Comparison of ENCODE assay signal across 8 cellular contexts in genomic region chr15:79897380-79897678, GRCh38. TPM values are rescaled to one million over a fixed set of nuclear protein-coding genes. Genes with fewer than 3 reads are reported as not detected.
DNase-seq lines count a peak whose midpoint lies in the region; ATAC-seq, FAIRE-seq and TF ChIP-seq lines count a peak whose summit lies in the region.

No MANE protein-coding gene starts in this region.

- no peak for DNase-seq in activated CD4-positive, alpha-beta T cell treated with anti-CD3 and anti-CD28 coated beads, Interleukin-2, amount 10 ng/mL, durations not matched to agents 7 days and 5 days
- no peak for DNase-seq in activated CD4-positive, alpha-beta T cell treated with anti-CD3 and anti-CD28 coated beads, Interleukin-2, amount 50 U/mL, for 4 hours
- no peak for DNase-seq in activated naive CD8-positive, alpha-beta T cell treated with anti-CD3 and anti-CD28 coated beads, Interleukin-2, amount 50 U/mL, for 24 hours
- DNase-seq in left colon, result no peak
- DNase-seq in thoracic aorta (ENCODE audit: low spot score), result no peak
- no peak for DNase-seq in H54 (ENCODE audit: insufficient read length, low spot score)
- no peak for DNase-seq in activated CD8-positive, alpha-beta memory T cell treated with anti-CD3 and anti-CD28 coated beads, Interleukin-2, amount 50 U/mL, for 48 hours
- no peak for DNase-seq in cortex of kidney (lab: John Stamatoyannopoulos, UW)

- no peak for FAIRE-seq in H54 (lab: Jason Lieb, UNC)

- CTCF ChIA-PET in activated CD4-positive, alpha-beta T cell treated with anti-CD3 and anti-CD28 coated beads, Interleukin-2, amount 10 ng/mL, durations not matched to agents 7 days and 5 days (lab: Charles Lee), result interaction anchor here (0.6 to 2.7 kb wide), 4 partner anchors 24 to 44 kb away, joined by 3 to 8 read pairs (median 5); no protein-coding TSS in a partner anchor

- H3K27ac Mint-ChIP-seq in activated CD4-positive, alpha-beta T cell treated with anti-CD3 and anti-CD28 coated beads, Interleukin-2, amount 10 ng/mL, durations not matched to agents 7 days and 5 days, result peak overlapping the region; percentile 97
- H3K27ac Mint-ChIP-seq in activated naive CD8-positive, alpha-beta T cell treated with anti-CD3 and anti-CD28 coated beads, Interleukin-2, amount 50 U/mL, for 24 hours, result peak overlapping the region; percentile 97

- H3K36me3 ChIP-seq in thoracic aorta, result no peaks in the 10 kb centered on the region

- TF ChIP-seq POLR2A in H54 (IDR thresholded peaks at IDR 0.05; ENCODE audit: low read depth, low read length), result no peak

- H3K36me3 Mint-ChIP-seq in activated CD4-positive, alpha-beta T cell treated with anti-CD3 and anti-CD28 coated beads, Interleukin-2, amount 10 ng/mL, durations not matched to agents 7 days and 5 days (ENCODE audit: low read depth), result peaks cover 39% of the 10 kb centered on the region
- H3K36me3 Mint-ChIP-seq in activated naive CD8-positive, alpha-beta T cell treated with anti-CD3 and anti-CD28 coated beads, Interleukin-2, amount 50 U/mL, for 24 hours (ENCODE audit: low read depth), result peaks cover 20% of the 10 kb centered on the region

- peaks cover 2% of the 10 kb centered on the region for H3K9me3 Mint-ChIP-seq in activated CD4-positive, alpha-beta T cell treated with anti-CD3 and anti-CD28 coated beads, Interleukin-2, amount 10 ng/mL, durations not matched to agents 7 days and 5 days
- H3K9me3 Mint-ChIP-seq in activated naive CD8-positive, alpha-beta T cell treated with anti-CD3 and anti-CD28 coated beads, Interleukin-2, amount 50 U/mL, for 24 hours, result no peaks in the 10 kb centered on the region

- POLR2A ChIA-PET in activated CD4-positive, alpha-beta T cell treated with anti-CD3 and anti-CD28 coated beads, Interleukin-2, amount 10 ng/mL, durations not matched to agents 7 days and 5 days (lab: Charles Lee), result no interaction called here

- H3K27ac ChIP-seq in thoracic aorta, result peak overlapping the region; percentile 91

- intact Hi-C loops in left colon (cut with DNase I, micrococcal nuclease), result no loop called here

- H3K27me3 ChIP-seq in thoracic aorta (replicated peaks; ENCODE audit: insufficient read depth), result no peaks in the 10 kb centered on the region

- H3K9me3 ChIP-seq in thoracic aorta, result no peaks in the 10 kb centered on the region

- H3K4me3 ChIP-seq in thoracic aorta, result peak overlapping the region; percentile 94

- no peaks in the 10 kb centered on the region for H3K27me3 Mint-ChIP-seq in activated CD4-positive, alpha-beta T cell treated with anti-CD3 and anti-CD28 coated beads, Interleukin-2, amount 10 ng/mL, durations not matched to agents 7 days and 5 days
- no peaks in the 10 kb centered on the region for H3K27me3 Mint-ChIP-seq in activated naive CD8-positive, alpha-beta T cell treated with anti-CD3 and anti-CD28 coated beads, Interleukin-2, amount 50 U/mL, for 24 hours

- H3K4me1 ChIP-seq in thoracic aorta (ENCODE audit: control insufficient read depth in 1 of 2, low read depth in 2 of 2), result peaks cover 0 to 12% of the 10 kb centered on the region in 2 donors

- no peak for ATAC-seq in activated naive CD8-positive, alpha-beta T cell treated with anti-CD3 and anti-CD28 coated beads, Interleukin-2, amount 50 U/mL, for 24 hours
- ATAC-seq in left colon (peak; percentile 25), thoracic aorta (ENCODE audit: insufficient number of reproducible peaks, low FRiP score, low read depth) (no peak)

- peak overlapping the region; percentile 86 for H3K4me3 Mint-ChIP-seq in activated CD4-positive, alpha-beta T cell treated with anti-CD3 and anti-CD28 coated beads, Interleukin-2, amount 10 ng/mL, durations not matched to agents 7 days and 5 days
- peak overlapping the region; percentile 93 for H3K4me3 Mint-ChIP-seq in activated naive CD8-positive, alpha-beta T cell treated with anti-CD3 and anti-CD28 coated beads, Interleukin-2, amount 50 U/mL, for 24 hours

- no peak for TF ChIP-seq CTCF in thoracic aorta (IDR thresholded peaks at IDR 0.05)

- peaks cover 51% of the 10 kb centered on the region for H3K4me1 Mint-ChIP-seq in activated CD4-positive, alpha-beta T cell treated with anti-CD3 and anti-CD28 coated beads, Interleukin-2, amount 10 ng/mL, durations not matched to agents 7 days and 5 days
- peaks cover 47% of the 10 kb centered on the region for H3K4me1 Mint-ChIP-seq in activated naive CD8-positive, alpha-beta T cell treated with anti-CD3 and anti-CD28 coated beads, Interleukin-2, amount 50 U/mL, for 24 hours

RNA-seq across cellular contexts. Expression of gene MTHFS, which starts 0.5 kb away (rescaled TPM):
- 10 to 100 TPM; 33.0 to 35.7 TPM for total RNA-seq in activated CD4-positive, alpha-beta T cell treated with anti-CD3 and anti-CD28 coated beads, Interleukin-2, amount 10 ng/mL, durations not matched to agents 7 days and 5 days
- 10 to 100 TPM; 20.0 to 22.0 TPM for total RNA-seq in left colon
- 10 to 100 TPM in 1 of 2 donors, 1 to 10 TPM in 1; 6.2 to 30.6 TPM for total RNA-seq in thoracic aorta
